ENCODE assay signal across 14 cellular contexts in genomic region chr3:188345223-188345622, GRCh38.
DNase-seq lines count a peak whose midpoint lies in the region; ATAC-seq, FAIRE-seq and TF ChIP-seq lines count a peak whose summit lies in the region.
"Had no signal": no experiment of that assay in that cellular context is flagged by ENCODE, and none has a peak within 500 bp of the region (broad histone marks: within the 10 kb centered on the region; RNA-seq: fewer than 3 reads in every experiment).

No MANE protein-coding gene starts in this region.

- no peaks in the 10 kb centered on the region for H3K9me3 Mint-ChIP-seq in activated CD4-positive, alpha-beta T cell treated with anti-CD3 and anti-CD28 coated beads, Interleukin-2, amount 10 ng/mL, durations not matched to agents 7 days and 5 days
- H3K9me3 Mint-ChIP-seq: effector memory CD8-positive, alpha-beta T cell; neural crest cell; stimulated activated naive CD8-positive, alpha-beta T cell treated with anti-CD3 and anti-CD28 coated beads, Interleukin-15, Interleukin-2, amounts not matched to agents 100 ng/mL and 50 ng/mL, for 24 hours had no signal

- no peak for TF ChIP-seq CTCF in choroid plexus epithelial cell (conservative IDR thresholded peaks at IDR 0.05; ENCODE audit: low read depth, low read length)

- H3K9me3 ChIP-seq in stomach smooth muscle (ENCODE audit: control insufficient read depth in 2 of 2, low read length in 2 of 2) (no peaks in the 10 kb centered on the region), T-helper 17 cell (ENCODE audit: control insufficient read depth, low read length, poor library complexity, severe bottlenecking) (no peaks in the 10 kb centered on the region)
- H3K9me3 ChIP-seq: Caco-2 had no signal

- H3K4me3 Mint-ChIP-seq in activated CD4-positive, alpha-beta T cell treated with anti-CD3 and anti-CD28 coated beads, Interleukin-2, amount 10 ng/mL, durations not matched to agents 7 days and 5 days = no peak overlapping the region
- H3K4me3 Mint-ChIP-seq in T-helper 17 cell = no peak overlapping the region
- H3K4me3 Mint-ChIP-seq: effector memory CD8-positive, alpha-beta T cell; neural crest cell; stimulated activated naive CD8-positive, alpha-beta T cell treated with anti-CD3 and anti-CD28 coated beads, Interleukin-15, Interleukin-2, amounts not matched to agents 100 ng/mL and 50 ng/mL, for 24 hours had no signal

- H3K27ac Mint-ChIP-seq in activated CD4-positive, alpha-beta T cell treated with anti-CD3 and anti-CD28 coated beads, Interleukin-2, amount 10 ng/mL, durations not matched to agents 7 days and 5 days = no peak overlapping the region
- H3K27ac Mint-ChIP-seq in T-helper 17 cell = no peak overlapping the region
- H3K27ac Mint-ChIP-seq: effector memory CD8-positive, alpha-beta T cell; stimulated activated naive CD8-positive, alpha-beta T cell treated with anti-CD3 and anti-CD28 coated beads, Interleukin-15, Interleukin-2, amounts not matched to agents 100 ng/mL and 50 ng/mL, for 24 hours had no signal

- FAIRE-seq in HTR-8/SVneo (lab: Jason Lieb, UNC) = no peak

- H3K9ac ChIP-seq in stomach smooth muscle (ENCODE audit: low read length in 2 of 2) = peak overlapping the region; percentile 1 to 7

- H3K36me3 ChIP-seq in stomach smooth muscle (ENCODE audit: control insufficient read depth in 2 of 2, insufficient read depth in 2 of 2, low read length in 2 of 2) = peaks cover 0 to 2% of the 10 kb centered on the region in 2 donors

- CTCF ChIA-PET in activated CD4-positive, alpha-beta T cell treated with anti-CD3 and anti-CD28 coated beads, Interleukin-2, amount 10 ng/mL, durations not matched to agents 7 days and 5 days (lab: Charles Lee) = interaction anchor here (1.1 kb wide), 1 partner anchor 16 kb away, joined by 3 read pairs; no protein-coding TSS in a partner anchor

- peak; percentile 47 for DNase-seq in HTR-8/SVneo (ENCODE audit: insufficient read length, low spot score)
- peak; percentile 76 for DNase-seq in choroid plexus epithelial cell (ENCODE audit: low read depth)
- peak; percentile 42 for DNase-seq in left kidney (ENCODE audit: low read depth, low spot score)
- no peak for DNase-seq in activated CD4-positive, alpha-beta T cell treated with anti-CD3 and anti-CD28 coated beads, Interleukin-2, amount 10 ng/mL, durations not matched to agents 7 days and 5 days
- no peak for DNase-seq in T-helper 17 cell
- DNase-seq: Caco-2; effector memory CD8-positive, alpha-beta T cell; Kasumi-1; OCI-M1; stimulated activated CD4-positive, alpha-beta T cell treated with anti-CD3 and anti-CD28 coated beads, Interleukin-4, amount 100 ng/mL, for 1 hour had no signal

- H3K4me1 Mint-ChIP-seq in activated CD4-positive, alpha-beta T cell treated with anti-CD3 and anti-CD28 coated beads, Interleukin-2, amount 10 ng/mL, durations not matched to agents 7 days and 5 days = peaks cover 8% of the 10 kb centered on the region
- H3K4me1 Mint-ChIP-seq in T-helper 17 cell = peaks cover 6% of the 10 kb centered on the region

- peaks cover 30% of the 10 kb centered on the region for H3K4me1 ChIP-seq in stomach smooth muscle (ENCODE audit: control insufficient read depth, insufficient read depth, low read length)

- POLR2A ChIA-PET in activated CD4-positive, alpha-beta T cell treated with anti-CD3 and anti-CD28 coated beads, Interleukin-2, amount 10 ng/mL, durations not matched to agents 7 days and 5 days (lab: Charles Lee) = no interaction called here

- no peaks in the 10 kb centered on the region for H3K27me3 ChIP-seq in stomach smooth muscle (ENCODE audit: control insufficient read depth in 1 of 2, insufficient read depth in 2 of 2, low read length in 2 of 2)

- peak overlapping the region; percentile 41 for H3K27ac ChIP-seq in stomach smooth muscle (ENCODE audit: low read length)

- no peak for ATAC-seq in T-helper 17 cell
- no peak for ATAC-seq in GM19035 (IDR thresholded peaks at IDR 0.05; ENCODE audit: unreplicated experiment)
- ATAC-seq: effector memory CD8-positive, alpha-beta T cell had no signal

- peaks cover 19% of the 10 kb centered on the region for H3K36me3 Mint-ChIP-seq in activated CD4-positive, alpha-beta T cell treated with anti-CD3 and anti-CD28 coated beads, Interleukin-2, amount 10 ng/mL, durations not matched to agents 7 days and 5 days (ENCODE audit: low read depth)
- no peaks in the 10 kb centered on the region for H3K36me3 Mint-ChIP-seq in T-helper 17 cell (ENCODE audit: low read depth)

- H3K4me3 ChIP-seq in choroid plexus epithelial cell (ENCODE audit: low read depth, low read length) (no peak overlapping the region), stomach smooth muscle (ENCODE audit: low read length in 2 of 2) (no peak overlapping the region)

- no peaks in the 10 kb centered on the region for H3K27me3 Mint-ChIP-seq in activated CD4-positive, alpha-beta T cell treated with anti-CD3 and anti-CD28 coated beads, Interleukin-2, amount 10 ng/mL, durations not matched to agents 7 days and 5 days
- H3K27me3 Mint-ChIP-seq in T-helper 17 cell = no peaks in the 10 kb centered on the region
- H3K27me3 Mint-ChIP-seq: effector memory CD8-positive, alpha-beta T cell; stimulated activated naive CD8-positive, alpha-beta T cell treated with anti-CD3 and anti-CD28 coated beads, Interleukin-15, Interleukin-2, amounts not matched to agents 100 ng/mL and 50 ng/mL, for 24 hours had no signal

Comparison
In these comparisons a context has a peak if more than half of its experiments do, and no peak if none do; other contexts are left out.
1. DNase-seq: peak in HTR-8/SVneo (single experiment), choroid plexus epithelial cell (single experiment) and left kidney (single experiment); none in activated CD4-positive, alpha-beta T cell treated with anti-CD3 and anti-CD28 coated beads, Interleukin-2, amount 10 ng/mL, durations not matched to agents 7 days and 5 days (single experiment) and T-helper 17 cell (0 of 3).